Comparison of ENCODE assay signal across 8 cellular contexts in the genomic region with DNA sequence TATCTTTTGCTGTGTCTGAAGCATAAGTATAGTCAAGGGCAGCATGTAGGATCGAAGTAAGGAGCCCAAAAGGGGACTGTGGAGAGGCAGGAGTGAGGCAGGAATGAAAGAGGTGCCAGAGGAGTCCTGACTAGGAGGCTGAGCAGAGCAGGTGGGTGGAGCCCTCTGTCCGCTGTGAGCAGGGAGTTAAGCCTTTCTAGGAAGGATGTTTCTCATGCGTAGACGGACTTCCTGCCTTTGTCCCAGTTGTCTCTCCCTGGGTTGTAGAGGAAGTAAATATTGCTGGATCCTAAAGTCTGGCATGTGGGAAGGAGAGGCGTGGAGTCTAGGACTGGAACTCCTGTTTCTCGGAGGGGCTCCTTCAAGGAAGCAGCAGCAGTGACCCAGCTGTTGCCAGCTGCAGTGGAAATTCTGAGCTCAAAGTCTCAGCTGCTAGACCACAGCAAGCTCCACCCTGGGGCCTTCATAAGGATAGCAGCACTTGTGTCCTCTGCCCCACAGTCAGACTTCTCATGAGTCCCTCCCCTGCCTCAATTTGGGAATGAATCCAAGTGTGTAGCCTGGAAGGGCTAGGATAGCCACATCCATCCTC. TPM values are rescaled to one million over a fixed set of nuclear protein-coding genes. Genes with fewer than 3 reads are reported as not detected.
DNase-seq lines count a peak whose midpoint lies in the region; ATAC-seq and TF ChIP-seq lines count a peak whose summit lies in the region.

No MANE protein-coding gene starts in this region.

- H3K4me1 Mint-ChIP-seq in stimulated activated naive B cell treated with anti-CD40 and anti-IgM and Interleukin-4, amounts not matched to agents 10 μg/mL and 1 μg/mL and 100 μg/mL, for 72 hours, result peaks cover 9 to 11% of the 10 kb centered on the region in 2 donors

- H3K27me3 ChIP-seq in H7 (ENCODE audit: control insufficient read depth, insufficient read depth, low read length) (no peaks in the 10 kb centered on the region), liver (ENCODE audit: control insufficient read depth in 4 of 4, insufficient read depth in 4 of 4, low read length in 3 of 4) (no peaks in the 10 kb centered on the region)

- peak overlapping the region; percentile 35 to 49 for H3K4me3 Mint-ChIP-seq in stimulated activated naive B cell treated with anti-CD40 and anti-IgM and Interleukin-4, amounts not matched to agents 10 μg/mL and 1 μg/mL and 100 μg/mL, for 72 hours

- no peaks in the 10 kb centered on the region for H3K36me3 Mint-ChIP-seq in stimulated activated naive B cell treated with anti-CD40 and anti-IgM and Interleukin-4, amounts not matched to agents 10 μg/mL and 1 μg/mL and 100 μg/mL, for 72 hours

- H3K4me3 ChIP-seq in H7 (ENCODE audit: insufficient read depth, low read depth, low read length) (no peak overlapping the region), SK-N-MC (no peak overlapping the region), coronary artery (peak overlapping the region; percentile 43), liver (ENCODE audit: low read depth in 1 of 3, low read length in 3 of 3) (no peak overlapping the region)

- DNase-seq in COR-L47 (lab: John Stamatoyannopoulos, UW) (peak; percentile 18), H7 (peak; percentile 68), SK-N-MC (ENCODE audit: low read depth, low spot score) (peak; percentile 18), coronary artery (ENCODE audit: low spot score) (peak; percentile 84), NCI-H774 (lab: John Stamatoyannopoulos, UW) (no peak)
- DNase-seq in stimulated activated naive B cell treated with anti-CD40 and anti-IgM and Interleukin-4, amounts not matched to agents 10 μg/mL and 1 μg/mL and 100 μg/mL, for 72 hours, result peak; percentile 5
- no peak for DNase-seq in NK-92 treated with Interleukin-12 subunit alpha and Interleukin-12 subunit beta, amount 100 ng/mL, for 24 hours (lab: John Stamatoyannopoulos, UW)

- peaks cover 0 to 4% (median 2%) of the 10 kb centered on the region in 4 donors for H3K4me1 ChIP-seq in liver (ENCODE audit: control insufficient read depth in 4 of 4, insufficient read depth in 4 of 4, low read length in 3 of 4)

- no peaks in the 10 kb centered on the region for H3K9me3 Mint-ChIP-seq in stimulated activated naive B cell treated with anti-CD40 and anti-IgM and Interleukin-4, amounts not matched to agents 10 μg/mL and 1 μg/mL and 100 μg/mL, for 72 hours

- peak in 1 of 2 donors; percentile 34 for TF ChIP-seq RAD21 in liver (IDR thresholded peaks at IDR 0.05)

- H3K36me3 ChIP-seq in H7 (replicated peaks; ENCODE audit: control insufficient read depth, insufficient read depth, low read length) (peaks cover 10% of the 10 kb centered on the region), SK-N-MC (ENCODE audit: insufficient read depth, low read length) (peaks cover 3% of the 10 kb centered on the region; the same call in 1 of the 2 replicates), liver (ENCODE audit: control insufficient read depth in 4 of 4, insufficient read depth in 3 of 4, low read depth in 1 of 4, low read length in 3 of 4) (peaks cover 0 to 1% (median 0%) of the 10 kb centered on the region in 4 donors)

- 62% methylated on average over 6 of the region's 6 CpGs for WGBS in liver

- peak overlapping the region; percentile 66 for H3K27ac Mint-ChIP-seq in stimulated activated naive B cell treated with anti-CD40 and anti-IgM and Interleukin-4, amounts not matched to agents 10 μg/mL and 1 μg/mL and 100 μg/mL, for 72 hours

- H3K9me3 ChIP-seq in SK-N-MC (ENCODE audit: low read depth, low read length), result no peaks in the 10 kb centered on the region
- H3K9me3 ChIP-seq in liver (ENCODE audit: control insufficient read depth in 4 of 4, low read length in 3 of 4), result no peaks in the 10 kb centered on the region

- no peak for TF ChIP-seq CTCF in coronary artery (IDR thresholded peaks at IDR 0.05)
- TF ChIP-seq CTCF in liver (IDR thresholded peaks at IDR 0.05; ENCODE audit: low read depth, low read length, missing input control), result no peak

- H3K9ac ChIP-seq in SK-N-MC (ENCODE audit: insufficient read length) (no peak overlapping the region), liver (ENCODE audit: low read depth in 1 of 2, low read length in 2 of 2) (no peak overlapping the region)

- peak; percentile 76 to 90 for ATAC-seq in stimulated activated naive B cell treated with anti-CD40 and anti-IgM and Interleukin-4, amounts not matched to agents 10 μg/mL and 1 μg/mL and 100 μg/mL, for 72 hours (replicated peaks)

- no peaks in the 10 kb centered on the region for H3K27me3 Mint-ChIP-seq in stimulated activated naive B cell treated with anti-CD40 and anti-IgM and Interleukin-4, amounts not matched to agents 10 μg/mL and 1 μg/mL and 100 μg/mL, for 72 hours

- H3K27ac ChIP-seq in SK-N-MC, result no peak overlapping the region
- peak overlapping the region; percentile 65 to 89 for H3K27ac ChIP-seq in coronary artery
- peak overlapping the region; percentile 44 to 45 for H3K27ac ChIP-seq in liver (ENCODE audit: low read depth in 1 of 2, low read length in 2 of 2)

TF ChIP-seq in liver, 16 proteins besides CTCF, POLR2A, EP300 and RAD21:
- TF ChIP-seq YY1 (IDR thresholded peaks at IDR 0.05) (no peak), JUND (IDR thresholded peaks at IDR 0.05) (no peak), TAF1 (conservative IDR thresholded peaks at IDR 0.05) (no peak), FOXA1 (IDR thresholded peaks at IDR 0.05) (no peak), NR2F2 (IDR thresholded peaks at IDR 0.05) (peak; percentile 47), EGR1 (IDR thresholded peaks at IDR 0.05; ENCODE audit: low read depth in 2 of 2) (peak in 1 of 2 donors; percentile 24), HNF4A (conservative IDR thresholded peaks at IDR 0.05) (no peak), FOXA2 (IDR thresholded peaks at IDR 0.05) (no peak), GABPA (IDR thresholded peaks at IDR 0.05 in 1 of 2, conservative IDR thresholded peaks at IDR 0.05 in 1 of 2) (peak; percentile 28 to 34), RXRA (IDR thresholded peaks at IDR 0.05) (peak in 1 of 2 donors; percentile 18), HNF4G (IDR thresholded peaks at IDR 0.05) (no peak), SP1 (IDR thresholded peaks at IDR 0.05) (peak; percentile 70)
- TF ChIP-seq, protein P1, sequence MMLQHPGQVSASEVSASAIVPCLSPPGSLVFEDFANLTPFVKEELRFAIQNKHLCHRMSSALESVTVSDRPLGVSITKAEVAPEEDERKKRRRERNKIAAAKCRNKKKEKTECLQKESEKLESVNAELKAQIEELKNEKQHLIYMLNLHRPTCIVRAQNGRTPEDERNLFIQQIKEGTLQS (IDR thresholded peaks at IDR 0.05), result no peak
- TF ChIP-seq, protein P2, sequence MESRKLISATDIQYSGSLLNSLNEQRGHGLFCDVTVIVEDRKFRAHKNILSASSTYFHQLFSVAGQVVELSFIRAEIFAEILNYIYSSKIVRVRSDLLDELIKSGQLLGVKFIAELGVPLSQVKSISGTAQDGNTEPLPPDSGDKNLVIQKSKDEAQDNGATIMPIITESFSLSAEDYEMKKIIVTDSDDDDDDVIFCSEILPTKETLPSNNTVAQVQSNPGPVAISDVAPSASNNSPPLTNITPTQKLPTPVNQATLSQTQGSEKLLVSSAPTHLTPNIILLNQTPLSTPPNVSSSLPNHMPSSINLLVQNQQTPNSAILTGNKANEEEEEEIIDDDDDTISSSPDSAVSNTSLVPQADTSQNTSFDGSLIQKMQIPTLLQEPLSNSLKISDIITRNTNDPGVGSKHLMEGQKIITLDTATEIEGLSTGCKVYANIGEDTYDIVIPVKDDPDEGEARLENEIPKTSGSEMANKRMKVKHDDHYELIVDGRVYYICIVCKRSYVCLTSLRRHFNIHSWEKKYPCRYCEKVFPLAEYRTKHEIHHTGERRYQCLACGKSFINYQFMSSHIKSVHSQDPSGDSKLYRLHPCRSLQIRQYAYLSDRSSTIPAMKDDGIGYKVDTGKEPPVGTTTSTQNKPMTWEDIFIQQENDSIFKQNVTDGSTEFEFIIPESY (IDR thresholded peaks at IDR 0.05), result no peak
- TF ChIP-seq, protein P3, sequence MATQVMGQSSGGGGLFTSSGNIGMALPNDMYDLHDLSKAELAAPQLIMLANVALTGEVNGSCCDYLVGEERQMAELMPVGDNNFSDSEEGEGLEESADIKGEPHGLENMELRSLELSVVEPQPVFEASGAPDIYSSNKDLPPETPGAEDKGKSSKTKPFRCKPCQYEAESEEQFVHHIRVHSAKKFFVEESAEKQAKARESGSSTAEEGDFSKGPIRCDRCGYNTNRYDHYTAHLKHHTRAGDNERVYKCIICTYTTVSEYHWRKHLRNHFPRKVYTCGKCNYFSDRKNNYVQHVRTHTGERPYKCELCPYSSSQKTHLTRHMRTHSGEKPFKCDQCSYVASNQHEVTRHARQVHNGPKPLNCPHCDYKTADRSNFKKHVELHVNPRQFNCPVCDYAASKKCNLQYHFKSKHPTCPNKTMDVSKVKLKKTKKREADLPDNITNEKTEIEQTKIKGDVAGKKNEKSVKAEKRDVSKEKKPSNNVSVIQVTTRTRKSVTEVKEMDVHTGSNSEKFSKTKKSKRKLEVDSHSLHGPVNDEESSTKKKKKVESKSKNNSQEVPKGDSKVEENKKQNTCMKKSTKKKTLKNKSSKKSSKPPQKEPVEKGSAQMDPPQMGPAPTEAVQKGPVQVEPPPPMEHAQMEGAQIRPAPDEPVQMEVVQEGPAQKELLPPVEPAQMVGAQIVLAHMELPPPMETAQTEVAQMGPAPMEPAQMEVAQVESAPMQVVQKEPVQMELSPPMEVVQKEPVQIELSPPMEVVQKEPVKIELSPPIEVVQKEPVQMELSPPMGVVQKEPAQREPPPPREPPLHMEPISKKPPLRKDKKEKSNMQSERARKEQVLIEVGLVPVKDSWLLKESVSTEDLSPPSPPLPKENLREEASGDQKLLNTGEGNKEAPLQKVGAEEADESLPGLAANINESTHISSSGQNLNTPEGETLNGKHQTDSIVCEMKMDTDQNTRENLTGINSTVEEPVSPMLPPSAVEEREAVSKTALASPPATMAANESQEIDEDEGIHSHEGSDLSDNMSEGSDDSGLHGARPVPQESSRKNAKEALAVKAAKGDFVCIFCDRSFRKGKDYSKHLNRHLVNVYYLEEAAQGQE (IDR thresholded peaks at IDR 0.05), result peak; percentile 48
- TF ChIP-seq, protein P4, sequence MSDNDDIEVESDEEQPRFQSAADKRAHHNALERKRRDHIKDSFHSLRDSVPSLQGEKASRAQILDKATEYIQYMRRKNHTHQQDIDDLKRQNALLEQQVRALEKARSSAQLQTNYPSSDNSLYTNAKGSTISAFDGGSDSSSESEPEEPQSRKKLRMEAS (IDR thresholded peaks at IDR 0.05), result peak; percentile 35

RNA-seq across cellular contexts. Expression of gene RBMS2, which starts 44.0 kb away (rescaled TPM):
- 6.1 and 8.5 TPM in 2 replicates for total RNA-seq in H7 (2014; rRNA removed; shearing (Covaris generic))
- total RNA-seq in liver, result 1 to 10 TPM; 2.3 to 3.8 TPM
- polyA plus RNA-seq in liver, result 1 to 10 TPM; 1.2 to 1.3 TPM

Comparison
In these comparisons a context has a peak if more than half of its experiments do, and no peak if none do; other contexts are left out.
1. DNase-seq: peak in COR-L47 (single experiment), H7 (single experiment), SK-N-MC (single experiment), coronary artery (single experiment) and stimulated activated naive B cell treated with anti-CD40 and anti-IgM and Interleukin-4, amounts not matched to agents 10 μg/mL and 1 μg/mL and 100 μg/mL, for 72 hours (single experiment); none in NK-92 treated with Interleukin-12 subunit alpha and Interleukin-12 subunit beta, amount 100 ng/mL, for 24 hours (single experiment) and NCI-H774 (single experiment).